Comparison of ENCODE assay signal across 10 cellular contexts in genomic region chr18:45213040-45213333, GRCh38.
DNase-seq lines count a peak whose midpoint lies in the region; ATAC-seq and TF ChIP-seq lines count a peak whose summit lies in the region.
"Had no signal": no experiment of that assay in that cellular context is flagged by ENCODE, and none has a peak within 500 bp of the region (broad histone marks: within the 10 kb centered on the region; RNA-seq: fewer than 3 reads in every experiment).

No MANE protein-coding gene starts in this region.

- DNase-seq in dermis blood vessel endothelial cell (no peak), Ammon's horn (ENCODE audit: low spot score) (no peak), glomerular visceral epithelial cell (ENCODE audit: extremely low spot score) (no peak)
- no peak for DNase-seq in stimulated activated naive CD4-positive, alpha-beta T cell treated with Interleukin-2 at 50 U/mL for 16 hours (lab: John Stamatoyannopoulos, UW)

- H3K27ac ChIP-seq in C4-2B (no peak overlapping the region), SU-DHL-6 (ENCODE audit: low read depth, low read length) (no peak overlapping the region)
- H3K27ac ChIP-seq: cardiac muscle cell, vagina had no signal

- H3K9me2 ChIP-seq in SU-DHL-6 (replicated peaks; ENCODE audit: insufficient read depth, low read length), result no peaks in the 10 kb centered on the region

- H3K27me3 ChIP-seq in SU-DHL-6 (ENCODE audit: low read length), result no peaks in the 10 kb centered on the region
- H3K27me3 ChIP-seq: cardiac muscle cell, vagina had no signal

- H3F3A ChIP-seq in SU-DHL-6 (ENCODE audit: insufficient read depth), result no peaks in the 10 kb centered on the region

- H4K20me1 ChIP-seq in SU-DHL-6 (ENCODE audit: low read depth, low read length), result no peaks in the 10 kb centered on the region

- no peak overlapping the region for H3K4me3 ChIP-seq in SU-DHL-6 (ENCODE audit: insufficient read depth, low read length, poor library complexity, severe bottlenecking)
- H3K4me3 ChIP-seq: cardiac muscle cell, vagina had no signal

- peak overlapping the region; percentile 25 for H2AFZ ChIP-seq in SU-DHL-6 (ENCODE audit: low read depth, low read length, severe bottlenecking)

- no peak overlapping the region for H3K4me2 ChIP-seq in SU-DHL-6 (ENCODE audit: low read depth, low read length, poor library complexity, severe bottlenecking)

- H3K9ac ChIP-seq in SU-DHL-6 (ENCODE audit: low read length), result no peak overlapping the region

- ATAC-seq in GM19395 (IDR thresholded peaks at IDR 0.05; ENCODE audit: unreplicated experiment) (peak; percentile 6), HG02938 (IDR thresholded peaks at IDR 0.05; ENCODE audit: unreplicated experiment) (peak; percentile 12)

- H3K79me2 ChIP-seq in SU-DHL-6 (ENCODE audit: insufficient read depth, low read length), result no peaks in the 10 kb centered on the region

- H3K36me3 ChIP-seq in SU-DHL-6 (ENCODE audit: low read length), result no peaks in the 10 kb centered on the region
- H3K36me3 ChIP-seq: cardiac muscle cell, vagina had no signal

- no peaks in the 10 kb centered on the region for H3K9me3 ChIP-seq in SU-DHL-6 (ENCODE audit: insufficient read depth, low read length)
- H3K9me3 ChIP-seq: vagina had no signal

- peak; percentile 74 for TF ChIP-seq CTCF in C4-2B (conservative IDR thresholded peaks at IDR 0.05)
- peak; percentile 25 for TF ChIP-seq CTCF in SU-DHL-6 (IDR thresholded peaks at IDR 0.05; ENCODE audit: insufficient read depth, low read length, poor library complexity, severe bottlenecking)
